Comparison of ENCODE assay signal across 27 cellular contexts in genomic region chr4:17866790-17867189, GRCh38.
"Had no signal": no experiment of that assay in that cellular context is flagged by ENCODE, and none has a peak within 500 bp of the region (broad histone marks: within the 10 kb centered on the region; RNA-seq: fewer than 3 reads in every experiment).

No MANE protein-coding gene starts in this region.

- H3K27me3 ChIP-seq: esophagus squamous epithelium, heart right ventricle, left lung, ovary, right atrium auricular region, stomach, tibial artery had no signal

- H3K27me3 Mint-ChIP-seq: effector memory CD8-positive, alpha-beta T cell; naive thymus-derived CD4-positive, alpha-beta T cell; type B pancreatic cell had no signal

- H3K4me3 Mint-ChIP-seq: effector memory CD8-positive, alpha-beta T cell; naive thymus-derived CD4-positive, alpha-beta T cell; nephron; stimulated activated effector memory CD8-positive, alpha-beta T cell treated with anti-CD3 and anti-CD28 coated beads, Interleukin-12 subunit alpha, Interleukin-12 subunit beta, amount 100 ng/mL, for 72 hours; type B pancreatic cell had no signal

- DNase-seq: cerebellar nuclear complex; cortex of kidney; effector memory CD8-positive, alpha-beta T cell; erythroblast; esophagus squamous epithelium; foreskin melanocyte; glutamatergic neuron; heart right ventricle; hippocampal formation; left lung; mesendoderm; midbrain; naive thymus-derived CD4-positive, alpha-beta T cell; occipital lobe; ovary; stimulated activated CD4-positive, alpha-beta T cell treated with anti-CD3 and anti-CD28 coated beads, Interleukin-2, amount 100 ng/mL, for 24 hours; stimulated activated CD4-positive, alpha-beta T cell treated with anti-CD3 and anti-CD28 coated beads, Interleukin-4, amount 100 ng/mL, for 24 hours; stimulated activated naive CD4-positive, alpha-beta T cell treated with Interleukin-2 at 50 U/mL for 16 hours; stomach; tibial artery had no signal

- H3K4me1 ChIP-seq: esophagus squamous epithelium, heart right ventricle, left lung, right atrium auricular region, stomach, tibial artery had no signal

- ATAC-seq: effector memory CD8-positive, alpha-beta T cell; heart right ventricle; left lung; naive thymus-derived CD4-positive, alpha-beta T cell; sciatic nerve; stimulated activated effector memory CD8-positive, alpha-beta T cell treated with anti-CD3 and anti-CD28 coated beads, Interleukin-12 subunit alpha, Interleukin-12 subunit beta, amount 100 ng/mL, for 72 hours had no signal

- H3K9me3 ChIP-seq: ovary had no signal

- H3K27ac ChIP-seq: esophagus squamous epithelium, heart right ventricle, left lung, ovary, right atrium auricular region, stomach, tibial artery had no signal

- H3K36me3 ChIP-seq: esophagus squamous epithelium, left lung, ovary, right atrium auricular region had no signal

- H3K4me3 ChIP-seq: esophagus squamous epithelium, heart right ventricle, left lung, ovary, right atrium auricular region, stomach, tibial artery had no signal

- H3K27ac Mint-ChIP-seq: effector memory CD8-positive, alpha-beta T cell; naive thymus-derived CD4-positive, alpha-beta T cell; nephron; stimulated activated effector memory CD8-positive, alpha-beta T cell treated with anti-CD3 and anti-CD28 coated beads, Interleukin-12 subunit alpha, Interleukin-12 subunit beta, amount 100 ng/mL, for 72 hours; type B pancreatic cell had no signal

- H3K9me3 Mint-ChIP-seq: type B pancreatic cell had no signal

- FAIRE-seq: endometrium, keratinocyte had no signal

- H3K36me3 Mint-ChIP-seq: stimulated activated effector memory CD8-positive, alpha-beta T cell treated with anti-CD3 and anti-CD28 coated beads, Interleukin-12 subunit alpha, Interleukin-12 subunit beta, amount 100 ng/mL, for 72 hours had no signal

- H3K4me1 Mint-ChIP-seq: naive thymus-derived CD4-positive, alpha-beta T cell; nephron; stimulated activated effector memory CD8-positive, alpha-beta T cell treated with anti-CD3 and anti-CD28 coated beads, Interleukin-12 subunit alpha, Interleukin-12 subunit beta, amount 100 ng/mL, for 72 hours had no signal
